In the genomic region with DNA sequence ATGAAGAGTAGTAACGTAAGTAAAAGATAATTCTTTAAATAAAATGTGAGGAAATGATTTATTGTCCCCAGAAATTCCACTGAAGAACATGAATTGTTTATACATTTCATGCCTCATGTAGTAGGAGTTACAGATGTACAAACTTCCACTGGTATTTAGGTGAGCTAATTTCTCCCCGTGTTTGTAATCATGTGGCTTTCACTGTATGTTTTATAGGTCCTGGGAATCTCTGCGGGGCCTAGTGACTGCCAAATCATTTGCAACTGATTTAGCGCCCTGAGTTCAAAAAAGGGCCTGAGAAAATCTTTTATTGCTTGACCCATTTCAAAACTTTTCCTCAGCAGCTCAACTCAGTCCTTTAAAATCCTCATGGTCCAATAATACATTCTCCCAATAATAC, we compare ENCODE assay signal across 17 cellular contexts.
"Had no signal": no experiment of that assay in that cellular context is flagged by ENCODE, and none has a peak within 500 bp of the region (broad histone marks: within the 10 kb centered on the region; RNA-seq: fewer than 3 reads in every experiment).

No MANE protein-coding gene starts in this region.

- H3K4me3 ChIP-seq: esophagus muscularis mucosa, heart left ventricle, lower lobe of right lung, right lobe of liver, transverse colon, uterus had no signal

- H3K27ac ChIP-seq: esophagus muscularis mucosa, heart left ventricle, lower lobe of right lung, parathyroid adenoma, right lobe of liver, transverse colon, uterus, VCaP had no signal

- DNase-seq: activated CD4-positive, alpha-beta T cell treated with anti-CD3 and anti-CD28 coated beads, Interleukin-2, amount 10 ng/mL, durations not matched to agents 7 days and 5 days; activated CD4-positive, CD25-positive, alpha-beta regulatory T cell treated with anti-CD3 and anti-CD28 coated beads, Interleukin-2, amount 50 U/mL, for 72 hours; activated naive CD8-positive, alpha-beta T cell treated with anti-CD3 and anti-CD28 coated beads, Interleukin-2, amount 10 ng/mL, durations not matched to agents 7 days and 5 days; activated T-cell treated with anti-CD3 and anti-CD28 coated beads, Interleukin-2, amount 50 U/mL, for 1 hour; dermis blood vessel endothelial cell; heart left ventricle; lower lobe of right lung; naive B cell; nucleus accumbens; right lobe of liver; stimulated activated CD4-positive, alpha-beta T cell treated with anti-CD3 and anti-CD28 coated beads, Interleukin-2, amount 100 ng/mL, for 24 hours; transverse colon; uterus had no signal

- H3K27me3 ChIP-seq: esophagus muscularis mucosa, heart left ventricle, right lobe of liver, transverse colon, uterus had no signal

- H3K36me3 ChIP-seq: esophagus muscularis mucosa, heart left ventricle, lower lobe of right lung, right lobe of liver, transverse colon, uterus had no signal

- ATAC-seq: heart left ventricle, left lobe of liver, lower lobe of right lung, right lobe of liver had no signal

- H3K4me1 ChIP-seq: esophagus muscularis mucosa, heart left ventricle, lower lobe of right lung, parathyroid adenoma, right lobe of liver, transverse colon, uterus had no signal

- H3K9me3 ChIP-seq: lower lobe of right lung, right lobe of liver, transverse colon, uterus had no signal
